1 cellular context compared by ENCODE assay signal in the genomic region with DNA sequence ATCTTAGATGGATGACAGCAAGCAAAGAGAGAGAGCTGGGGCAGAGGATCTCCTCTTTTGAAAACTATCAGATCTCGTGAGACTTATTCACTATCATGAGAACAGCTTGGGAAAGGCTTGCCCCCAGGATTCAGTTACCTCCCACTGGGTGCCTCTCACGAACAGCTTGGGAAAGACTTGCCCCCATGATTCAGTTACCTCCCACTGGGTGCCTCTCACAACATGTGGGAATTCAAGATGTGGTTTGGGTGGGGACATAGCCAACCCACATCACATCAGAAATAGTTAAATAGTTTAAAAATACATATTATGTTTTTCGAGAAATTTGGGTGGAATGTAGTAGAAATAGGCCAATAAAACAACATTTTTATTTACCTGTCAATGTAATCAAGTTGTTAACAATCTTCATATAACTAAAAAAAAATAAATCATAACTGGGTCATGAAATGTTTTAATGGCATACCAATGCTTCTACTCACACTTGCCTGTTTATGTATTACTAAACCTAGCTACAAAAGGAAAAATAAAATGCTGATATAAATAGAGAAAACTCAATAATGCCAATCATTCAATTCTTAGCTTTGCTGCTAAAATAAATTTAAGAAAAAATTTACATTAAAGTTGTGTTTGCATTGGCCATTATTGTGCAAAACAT.
TF ChIP-seq lines count a peak whose summit lies in the region.

No MANE protein-coding gene starts in this region.

TF ChIP-seq in GM23338, 12 proteins besides CTCF, POLR2A, EP300 and RAD21 (continued from another document):
- TF ChIP-seq, protein P1, sequence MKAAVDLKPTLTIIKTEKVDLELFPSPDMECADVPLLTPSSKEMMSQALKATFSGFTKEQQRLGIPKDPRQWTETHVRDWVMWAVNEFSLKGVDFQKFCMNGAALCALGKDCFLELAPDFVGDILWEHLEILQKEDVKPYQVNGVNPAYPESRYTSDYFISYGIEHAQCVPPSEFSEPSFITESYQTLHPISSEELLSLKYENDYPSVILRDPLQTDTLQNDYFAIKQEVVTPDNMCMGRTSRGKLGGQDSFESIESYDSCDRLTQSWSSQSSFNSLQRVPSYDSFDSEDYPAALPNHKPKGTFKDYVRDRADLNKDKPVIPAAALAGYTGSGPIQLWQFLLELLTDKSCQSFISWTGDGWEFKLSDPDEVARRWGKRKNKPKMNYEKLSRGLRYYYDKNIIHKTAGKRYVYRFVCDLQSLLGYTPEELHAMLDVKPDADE (IDR thresholded peaks at IDR 0.05): no peak
- no peak for TF ChIP-seq EZH2 (IDR thresholded peaks at IDR 0.05; ENCODE audit: low read depth, unreplicated experiment)
- TF ChIP-seq ZNF114 (CRISPR knock-in tag; IDR thresholded peaks at IDR 0.05): no peak
- TF ChIP-seq STAT1 (IDR thresholded peaks at IDR 0.05; ENCODE audit: unreplicated experiment): no peak
- TF ChIP-seq CREB1 (CRISPR knock-in tag; IDR thresholded peaks at IDR 0.05; ENCODE audit: low read depth): no peak
- no peak for TF ChIP-seq EZH2phosphoT487 (IDR thresholded peaks at IDR 0.05; ENCODE audit: unreplicated experiment)
- TF ChIP-seq JUNB (IDR thresholded peaks at IDR 0.05; ENCODE audit: unreplicated experiment): no peak
- TF ChIP-seq, protein P2, sequence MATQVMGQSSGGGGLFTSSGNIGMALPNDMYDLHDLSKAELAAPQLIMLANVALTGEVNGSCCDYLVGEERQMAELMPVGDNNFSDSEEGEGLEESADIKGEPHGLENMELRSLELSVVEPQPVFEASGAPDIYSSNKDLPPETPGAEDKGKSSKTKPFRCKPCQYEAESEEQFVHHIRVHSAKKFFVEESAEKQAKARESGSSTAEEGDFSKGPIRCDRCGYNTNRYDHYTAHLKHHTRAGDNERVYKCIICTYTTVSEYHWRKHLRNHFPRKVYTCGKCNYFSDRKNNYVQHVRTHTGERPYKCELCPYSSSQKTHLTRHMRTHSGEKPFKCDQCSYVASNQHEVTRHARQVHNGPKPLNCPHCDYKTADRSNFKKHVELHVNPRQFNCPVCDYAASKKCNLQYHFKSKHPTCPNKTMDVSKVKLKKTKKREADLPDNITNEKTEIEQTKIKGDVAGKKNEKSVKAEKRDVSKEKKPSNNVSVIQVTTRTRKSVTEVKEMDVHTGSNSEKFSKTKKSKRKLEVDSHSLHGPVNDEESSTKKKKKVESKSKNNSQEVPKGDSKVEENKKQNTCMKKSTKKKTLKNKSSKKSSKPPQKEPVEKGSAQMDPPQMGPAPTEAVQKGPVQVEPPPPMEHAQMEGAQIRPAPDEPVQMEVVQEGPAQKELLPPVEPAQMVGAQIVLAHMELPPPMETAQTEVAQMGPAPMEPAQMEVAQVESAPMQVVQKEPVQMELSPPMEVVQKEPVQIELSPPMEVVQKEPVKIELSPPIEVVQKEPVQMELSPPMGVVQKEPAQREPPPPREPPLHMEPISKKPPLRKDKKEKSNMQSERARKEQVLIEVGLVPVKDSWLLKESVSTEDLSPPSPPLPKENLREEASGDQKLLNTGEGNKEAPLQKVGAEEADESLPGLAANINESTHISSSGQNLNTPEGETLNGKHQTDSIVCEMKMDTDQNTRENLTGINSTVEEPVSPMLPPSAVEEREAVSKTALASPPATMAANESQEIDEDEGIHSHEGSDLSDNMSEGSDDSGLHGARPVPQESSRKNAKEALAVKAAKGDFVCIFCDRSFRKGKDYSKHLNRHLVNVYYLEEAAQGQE (IDR thresholded peaks at IDR 0.05; ENCODE audit: unreplicated experiment): no peak
- TF ChIP-seq POLR2AphosphoS5 (IDR thresholded peaks at IDR 0.05; ENCODE audit: low read depth): no peak
- no peak for TF ChIP-seq ZNF331 (CRISPR knock-in tag; IDR thresholded peaks at IDR 0.05; ENCODE audit: low read depth)
